In the genomic region with DNA sequence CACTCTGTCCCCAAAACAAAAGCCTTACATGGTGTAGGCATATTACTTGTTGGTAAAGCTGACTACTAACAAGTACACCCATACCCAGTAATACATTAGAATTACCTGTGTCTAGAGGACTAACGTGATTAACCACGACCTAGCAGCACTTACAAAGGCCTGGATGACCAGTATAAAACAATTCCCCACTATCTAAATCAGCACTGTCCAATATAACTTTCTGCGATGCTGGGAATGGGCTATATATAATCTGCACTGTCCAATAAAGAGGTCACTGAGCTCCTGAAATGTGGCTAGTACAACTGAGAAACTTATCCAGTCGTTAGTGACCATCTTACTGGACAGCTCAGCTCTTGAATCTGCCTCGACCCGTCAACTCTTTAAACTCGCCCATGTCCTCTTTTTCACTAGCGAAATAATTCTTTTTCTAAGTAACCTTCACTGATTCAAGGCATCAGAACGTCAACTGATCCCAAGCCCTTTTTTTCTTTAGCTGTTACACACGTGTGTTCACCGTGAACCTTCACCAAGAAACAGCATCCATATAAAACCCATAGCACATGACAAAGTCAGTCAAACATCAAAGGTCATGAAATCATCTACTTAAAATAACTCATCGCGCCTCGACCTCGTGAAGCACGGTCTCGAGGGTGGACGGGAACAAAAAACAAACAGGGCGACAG, we compare ENCODE assay signal across 1 cellular context.
TF ChIP-seq lines count a peak whose summit lies in the region.

No MANE protein-coding gene starts in this region.

TF ChIP-seq in GM12878, 131 proteins besides CTCF, POLR2A, EP300 and RAD21 (continued from another document):
- TF ChIP-seq, protein P1, sequence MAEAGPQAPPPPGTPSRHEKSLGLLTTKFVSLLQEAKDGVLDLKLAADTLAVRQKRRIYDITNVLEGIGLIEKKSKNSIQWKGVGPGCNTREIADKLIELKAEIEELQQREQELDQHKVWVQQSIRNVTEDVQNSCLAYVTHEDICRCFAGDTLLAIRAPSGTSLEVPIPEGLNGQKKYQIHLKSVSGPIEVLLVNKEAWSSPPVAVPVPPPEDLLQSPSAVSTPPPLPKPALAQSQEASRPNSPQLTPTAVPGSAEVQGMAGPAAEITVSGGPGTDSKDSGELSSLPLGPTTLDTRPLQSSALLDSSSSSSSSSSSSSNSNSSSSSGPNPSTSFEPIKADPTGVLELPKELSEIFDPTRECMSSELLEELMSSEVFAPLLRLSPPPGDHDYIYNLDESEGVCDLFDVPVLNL (IDR thresholded peaks at IDR 0.05; ENCODE audit: low read depth, low read length) = no peak
- TF ChIP-seq, protein P2, sequence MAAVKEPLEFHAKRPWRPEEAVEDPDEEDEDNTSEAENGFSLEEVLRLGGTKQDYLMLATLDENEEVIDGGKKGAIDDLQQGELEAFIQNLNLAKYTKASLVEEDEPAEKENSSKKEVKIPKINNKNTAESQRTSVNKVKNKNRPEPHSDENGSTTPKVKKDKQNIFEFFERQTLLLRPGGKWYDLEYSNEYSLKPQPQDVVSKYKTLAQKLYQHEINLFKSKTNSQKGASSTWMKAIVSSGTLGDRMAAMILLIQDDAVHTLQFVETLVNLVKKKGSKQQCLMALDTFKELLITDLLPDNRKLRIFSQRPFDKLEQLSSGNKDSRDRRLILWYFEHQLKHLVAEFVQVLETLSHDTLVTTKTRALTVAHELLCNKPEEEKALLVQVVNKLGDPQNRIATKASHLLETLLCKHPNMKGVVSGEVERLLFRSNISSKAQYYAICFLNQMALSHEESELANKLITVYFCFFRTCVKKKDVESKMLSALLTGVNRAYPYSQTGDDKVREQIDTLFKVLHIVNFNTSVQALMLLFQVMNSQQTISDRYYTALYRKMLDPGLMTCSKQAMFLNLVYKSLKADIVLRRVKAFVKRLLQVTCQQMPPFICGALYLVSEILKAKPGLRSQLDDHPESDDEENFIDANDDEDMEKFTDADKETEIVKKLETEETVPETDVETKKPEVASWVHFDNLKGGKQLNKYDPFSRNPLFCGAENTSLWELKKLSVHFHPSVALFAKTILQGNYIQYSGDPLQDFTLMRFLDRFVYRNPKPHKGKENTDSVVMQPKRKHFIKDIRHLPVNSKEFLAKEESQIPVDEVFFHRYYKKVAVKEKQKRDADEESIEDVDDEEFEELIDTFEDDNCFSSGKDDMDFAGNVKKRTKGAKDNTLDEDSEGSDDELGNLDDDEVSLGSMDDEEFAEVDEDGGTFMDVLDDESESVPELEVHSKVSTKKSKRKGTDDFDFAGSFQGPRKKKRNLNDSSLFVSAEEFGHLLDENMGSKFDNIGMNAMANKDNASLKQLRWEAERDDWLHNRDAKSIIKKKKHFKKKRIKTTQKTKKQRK (IDR thresholded peaks at IDR 0.05; ENCODE audit: low read depth, low read length) = no peak
- TF ChIP-seq, protein P3, sequence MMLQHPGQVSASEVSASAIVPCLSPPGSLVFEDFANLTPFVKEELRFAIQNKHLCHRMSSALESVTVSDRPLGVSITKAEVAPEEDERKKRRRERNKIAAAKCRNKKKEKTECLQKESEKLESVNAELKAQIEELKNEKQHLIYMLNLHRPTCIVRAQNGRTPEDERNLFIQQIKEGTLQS (IDR thresholded peaks at IDR 0.05; ENCODE audit: borderline replicate concordance, extremely low read depth, low read depth, low read length) = no peak
- TF ChIP-seq BACH1 (IDR thresholded peaks at IDR 0.05; ENCODE audit: borderline replicate concordance) (no peak), NR2C1 (IDR thresholded peaks at IDR 0.05) (no peak), ZBED1 (IDR thresholded peaks at IDR 0.05; ENCODE audit: borderline replicate concordance) (no peak), CHD4 (IDR thresholded peaks at IDR 0.05) (no peak), MYB (IDR thresholded peaks at IDR 0.05; ENCODE audit: borderline replicate concordance, low read depth, low read length) (no peak), CREM (IDR thresholded peaks at IDR 0.05; ENCODE audit: low read depth) (no peak), TAF1 (IDR thresholded peaks at IDR 0.05; ENCODE audit: borderline replicate concordance, low read depth, low read length) (no peak), EED (IDR thresholded peaks at IDR 0.05; ENCODE audit: low read depth) (no peak), TCF3 (IDR thresholded peaks at IDR 0.05; ENCODE audit: borderline replicate concordance, insufficient read depth, low read depth, low read length) (no peak), CBX5 (IDR thresholded peaks at IDR 0.05; ENCODE audit: low read depth) (no peak), ZSCAN29 (IDR thresholded peaks at IDR 0.05) (no peak), SRF (IDR thresholded peaks at IDR 0.05; ENCODE audit: low read depth in 2 of 2, low read length in 2 of 2) (no peak), SREBF1 (IDR thresholded peaks at IDR 0.05; ENCODE audit: low read length) (no peak), MTA2 (IDR thresholded peaks at IDR 0.05; ENCODE audit: low read depth) (0 out of 2 replicates have a peak, but pooled peaks have one; percentile 25), BMI1 (IDR thresholded peaks at IDR 0.05; ENCODE audit: borderline replicate concordance) (no peak), POLR2AphosphoS2 (IDR thresholded peaks at IDR 0.05; ENCODE audit: low read depth, low read length) (no peak), CHD1 (IDR thresholded peaks at IDR 0.05; ENCODE audit: low read depth, low read length) (no peak), KAT2A (conservative IDR thresholded peaks at IDR 0.05; ENCODE audit: control insufficient read depth, low read depth, low read length) (no peak), ZNF217 (IDR thresholded peaks at IDR 0.05) (no peak), SIX5 (IDR thresholded peaks at IDR 0.05; ENCODE audit: low read depth, low read length, severe bottlenecking) (no peak), TCF7 (IDR thresholded peaks at IDR 0.05; ENCODE audit: borderline replicate concordance) (no peak), NFIC (IDR thresholded peaks at IDR 0.05; ENCODE audit: low read depth, low read length) (no peak), SMAD5 (IDR thresholded peaks at IDR 0.05; ENCODE audit: low read depth) (0 out of 2 replicates have a peak, but pooled peaks have one; percentile 40), DPF2 (IDR thresholded peaks at IDR 0.05) (no peak), HDAC2 (IDR thresholded peaks at IDR 0.05) (no peak), SPI1 (IDR thresholded peaks at IDR 0.05; ENCODE audit: borderline replicate concordance, insufficient read depth, low read depth, low read length) (no peak)
- TF ChIP-seq, protein P4, sequence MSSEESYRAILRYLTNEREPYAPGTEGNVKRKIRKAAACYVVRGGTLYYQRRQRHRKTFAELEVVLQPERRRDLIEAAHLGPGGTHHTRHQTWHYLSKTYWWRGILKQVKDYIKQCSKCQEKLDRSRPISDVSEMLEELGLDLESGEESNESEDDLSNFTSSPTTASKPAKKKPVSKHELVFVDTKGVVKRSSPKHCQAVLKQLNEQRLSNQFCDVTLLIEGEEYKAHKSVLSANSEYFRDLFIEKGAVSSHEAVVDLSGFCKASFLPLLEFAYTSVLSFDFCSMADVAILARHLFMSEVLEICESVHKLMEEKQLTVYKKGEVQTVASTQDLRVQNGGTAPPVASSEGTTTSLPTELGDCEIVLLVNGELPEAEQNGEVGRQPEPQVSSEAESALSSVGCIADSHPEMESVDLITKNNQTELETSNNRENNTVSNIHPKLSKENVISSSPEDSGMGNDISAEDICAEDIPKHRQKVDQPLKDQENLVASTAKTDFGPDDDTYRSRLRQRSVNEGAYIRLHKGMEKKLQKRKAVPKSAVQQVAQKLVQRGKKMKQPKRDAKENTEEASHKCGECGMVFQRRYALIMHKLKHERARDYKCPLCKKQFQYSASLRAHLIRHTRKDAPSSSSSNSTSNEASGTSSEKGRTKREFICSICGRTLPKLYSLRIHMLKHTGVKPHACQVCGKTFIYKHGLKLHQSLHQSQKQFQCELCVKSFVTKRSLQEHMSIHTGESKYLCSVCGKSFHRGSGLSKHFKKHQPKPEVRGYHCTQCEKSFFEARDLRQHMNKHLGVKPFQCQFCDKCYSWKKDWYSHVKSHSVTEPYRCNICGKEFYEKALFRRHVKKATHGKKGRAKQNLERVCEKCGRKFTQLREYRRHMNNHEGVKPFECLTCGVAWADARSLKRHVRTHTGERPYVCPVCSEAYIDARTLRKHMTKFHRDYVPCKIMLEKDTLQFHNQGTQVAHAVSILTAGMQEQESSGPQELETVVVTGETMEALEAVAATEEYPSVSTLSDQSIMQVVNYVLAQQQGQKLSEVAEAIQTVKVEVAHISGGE (CRISPR knock-in tag; IDR thresholded peaks at IDR 0.05) = no peak
- TF ChIP-seq, protein P5, sequence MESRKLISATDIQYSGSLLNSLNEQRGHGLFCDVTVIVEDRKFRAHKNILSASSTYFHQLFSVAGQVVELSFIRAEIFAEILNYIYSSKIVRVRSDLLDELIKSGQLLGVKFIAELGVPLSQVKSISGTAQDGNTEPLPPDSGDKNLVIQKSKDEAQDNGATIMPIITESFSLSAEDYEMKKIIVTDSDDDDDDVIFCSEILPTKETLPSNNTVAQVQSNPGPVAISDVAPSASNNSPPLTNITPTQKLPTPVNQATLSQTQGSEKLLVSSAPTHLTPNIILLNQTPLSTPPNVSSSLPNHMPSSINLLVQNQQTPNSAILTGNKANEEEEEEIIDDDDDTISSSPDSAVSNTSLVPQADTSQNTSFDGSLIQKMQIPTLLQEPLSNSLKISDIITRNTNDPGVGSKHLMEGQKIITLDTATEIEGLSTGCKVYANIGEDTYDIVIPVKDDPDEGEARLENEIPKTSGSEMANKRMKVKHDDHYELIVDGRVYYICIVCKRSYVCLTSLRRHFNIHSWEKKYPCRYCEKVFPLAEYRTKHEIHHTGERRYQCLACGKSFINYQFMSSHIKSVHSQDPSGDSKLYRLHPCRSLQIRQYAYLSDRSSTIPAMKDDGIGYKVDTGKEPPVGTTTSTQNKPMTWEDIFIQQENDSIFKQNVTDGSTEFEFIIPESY (IDR thresholded peaks at IDR 0.05) = no peak
- TF ChIP-seq, protein P6, sequence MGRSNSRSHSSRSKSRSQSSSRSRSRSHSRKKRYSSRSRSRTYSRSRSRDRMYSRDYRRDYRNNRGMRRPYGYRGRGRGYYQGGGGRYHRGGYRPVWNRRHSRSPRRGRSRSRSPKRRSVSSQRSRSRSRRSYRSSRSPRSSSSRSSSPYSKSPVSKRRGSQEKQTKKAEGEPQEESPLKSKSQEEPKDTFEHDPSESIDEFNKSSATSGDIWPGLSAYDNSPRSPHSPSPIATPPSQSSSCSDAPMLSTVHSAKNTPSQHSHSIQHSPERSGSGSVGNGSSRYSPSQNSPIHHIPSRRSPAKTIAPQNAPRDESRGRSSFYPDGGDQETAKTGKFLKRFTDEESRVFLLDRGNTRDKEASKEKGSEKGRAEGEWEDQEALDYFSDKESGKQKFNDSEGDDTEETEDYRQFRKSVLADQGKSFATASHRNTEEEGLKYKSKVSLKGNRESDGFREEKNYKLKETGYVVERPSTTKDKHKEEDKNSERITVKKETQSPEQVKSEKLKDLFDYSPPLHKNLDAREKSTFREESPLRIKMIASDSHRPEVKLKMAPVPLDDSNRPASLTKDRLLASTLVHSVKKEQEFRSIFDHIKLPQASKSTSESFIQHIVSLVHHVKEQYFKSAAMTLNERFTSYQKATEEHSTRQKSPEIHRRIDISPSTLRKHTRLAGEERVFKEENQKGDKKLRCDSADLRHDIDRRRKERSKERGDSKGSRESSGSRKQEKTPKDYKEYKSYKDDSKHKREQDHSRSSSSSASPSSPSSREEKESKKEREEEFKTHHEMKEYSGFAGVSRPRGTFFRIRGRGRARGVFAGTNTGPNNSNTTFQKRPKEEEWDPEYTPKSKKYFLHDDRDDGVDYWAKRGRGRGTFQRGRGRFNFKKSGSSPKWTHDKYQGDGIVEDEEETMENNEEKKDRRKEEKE (IDR thresholded peaks at IDR 0.05) = 0 out of 2 replicates have a peak, but pooled peaks have one; percentile 56
- TF ChIP-seq, protein P7, sequence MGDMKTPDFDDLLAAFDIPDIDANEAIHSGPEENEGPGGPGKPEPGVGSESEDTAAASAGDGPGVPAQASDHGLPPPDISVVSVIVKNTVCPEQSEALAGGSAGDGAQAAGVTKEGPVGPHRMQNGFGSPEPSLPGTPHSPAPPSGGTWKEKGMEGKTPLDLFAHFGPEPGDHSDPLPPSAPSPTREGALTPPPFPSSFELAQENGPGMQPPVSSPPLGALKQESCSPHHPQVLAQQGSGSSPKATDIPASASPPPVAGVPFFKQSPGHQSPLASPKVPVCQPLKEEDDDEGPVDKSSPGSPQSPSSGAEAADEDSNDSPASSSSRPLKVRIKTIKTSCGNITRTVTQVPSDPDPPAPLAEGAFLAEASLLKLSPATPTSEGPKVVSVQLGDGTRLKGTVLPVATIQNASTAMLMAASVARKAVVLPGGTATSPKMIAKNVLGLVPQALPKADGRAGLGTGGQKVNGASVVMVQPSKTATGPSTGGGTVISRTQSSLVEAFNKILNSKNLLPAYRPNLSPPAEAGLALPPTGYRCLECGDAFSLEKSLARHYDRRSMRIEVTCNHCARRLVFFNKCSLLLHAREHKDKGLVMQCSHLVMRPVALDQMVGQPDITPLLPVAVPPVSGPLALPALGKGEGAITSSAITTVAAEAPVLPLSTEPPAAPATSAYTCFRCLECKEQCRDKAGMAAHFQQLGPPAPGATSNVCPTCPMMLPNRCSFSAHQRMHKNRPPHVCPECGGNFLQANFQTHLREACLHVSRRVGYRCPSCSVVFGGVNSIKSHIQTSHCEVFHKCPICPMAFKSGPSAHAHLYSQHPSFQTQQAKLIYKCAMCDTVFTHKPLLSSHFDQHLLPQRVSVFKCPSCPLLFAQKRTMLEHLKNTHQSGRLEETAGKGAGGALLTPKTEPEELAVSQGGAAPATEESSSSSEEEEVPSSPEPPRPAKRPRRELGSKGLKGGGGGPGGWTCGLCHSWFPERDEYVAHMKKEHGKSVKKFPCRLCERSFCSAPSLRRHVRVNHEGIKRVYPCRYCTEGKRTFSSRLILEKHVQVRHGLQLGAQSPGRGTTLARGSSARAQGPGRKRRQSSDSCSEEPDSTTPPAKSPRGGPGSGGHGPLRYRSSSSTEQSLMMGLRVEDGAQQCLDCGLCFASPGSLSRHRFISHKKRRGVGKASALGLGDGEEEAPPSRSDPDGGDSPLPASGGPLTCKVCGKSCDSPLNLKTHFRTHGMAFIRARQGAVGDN (IDR thresholded peaks at IDR 0.05) = no peak
- TF ChIP-seq, protein P8, sequence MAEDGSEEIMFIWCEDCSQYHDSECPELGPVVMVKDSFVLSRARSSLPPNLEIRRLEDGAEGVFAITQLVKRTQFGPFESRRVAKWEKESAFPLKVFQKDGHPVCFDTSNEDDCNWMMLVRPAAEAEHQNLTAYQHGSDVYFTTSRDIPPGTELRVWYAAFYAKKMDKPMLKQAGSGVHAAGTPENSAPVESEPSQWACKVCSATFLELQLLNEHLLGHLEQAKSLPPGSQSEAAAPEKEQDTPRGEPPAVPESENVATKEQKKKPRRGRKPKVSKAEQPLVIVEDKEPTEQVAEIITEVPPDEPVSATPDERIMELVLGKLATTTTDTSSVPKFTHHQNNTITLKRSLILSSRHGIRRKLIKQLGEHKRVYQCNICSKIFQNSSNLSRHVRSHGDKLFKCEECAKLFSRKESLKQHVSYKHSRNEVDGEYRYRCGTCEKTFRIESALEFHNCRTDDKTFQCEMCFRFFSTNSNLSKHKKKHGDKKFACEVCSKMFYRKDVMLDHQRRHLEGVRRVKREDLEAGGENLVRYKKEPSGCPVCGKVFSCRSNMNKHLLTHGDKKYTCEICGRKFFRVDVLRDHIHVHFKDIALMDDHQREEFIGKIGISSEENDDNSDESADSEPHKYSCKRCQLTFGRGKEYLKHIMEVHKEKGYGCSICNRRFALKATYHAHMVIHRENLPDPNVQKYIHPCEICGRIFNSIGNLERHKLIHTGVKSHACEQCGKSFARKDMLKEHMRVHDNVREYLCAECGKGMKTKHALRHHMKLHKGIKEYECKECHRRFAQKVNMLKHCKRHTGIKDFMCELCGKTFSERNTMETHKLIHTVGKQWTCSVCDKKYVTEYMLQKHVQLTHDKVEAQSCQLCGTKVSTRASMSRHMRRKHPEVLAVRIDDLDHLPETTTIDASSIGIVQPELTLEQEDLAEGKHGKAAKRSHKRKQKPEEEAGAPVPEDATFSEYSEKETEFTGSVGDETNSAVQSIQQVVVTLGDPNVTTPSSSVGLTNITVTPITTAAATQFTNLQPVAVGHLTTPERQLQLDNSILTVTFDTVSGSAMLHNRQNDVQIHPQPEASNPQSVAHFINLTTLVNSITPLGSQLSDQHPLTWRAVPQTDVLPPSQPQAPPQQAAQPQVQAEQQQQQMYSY (CRISPR knock-in tag; IDR thresholded peaks at IDR 0.05) = 0 out of 2 replicates have a peak, but pooled peaks have one; percentile 34
